ENCODE assay signal across 10 cellular contexts in the genomic region with DNA sequence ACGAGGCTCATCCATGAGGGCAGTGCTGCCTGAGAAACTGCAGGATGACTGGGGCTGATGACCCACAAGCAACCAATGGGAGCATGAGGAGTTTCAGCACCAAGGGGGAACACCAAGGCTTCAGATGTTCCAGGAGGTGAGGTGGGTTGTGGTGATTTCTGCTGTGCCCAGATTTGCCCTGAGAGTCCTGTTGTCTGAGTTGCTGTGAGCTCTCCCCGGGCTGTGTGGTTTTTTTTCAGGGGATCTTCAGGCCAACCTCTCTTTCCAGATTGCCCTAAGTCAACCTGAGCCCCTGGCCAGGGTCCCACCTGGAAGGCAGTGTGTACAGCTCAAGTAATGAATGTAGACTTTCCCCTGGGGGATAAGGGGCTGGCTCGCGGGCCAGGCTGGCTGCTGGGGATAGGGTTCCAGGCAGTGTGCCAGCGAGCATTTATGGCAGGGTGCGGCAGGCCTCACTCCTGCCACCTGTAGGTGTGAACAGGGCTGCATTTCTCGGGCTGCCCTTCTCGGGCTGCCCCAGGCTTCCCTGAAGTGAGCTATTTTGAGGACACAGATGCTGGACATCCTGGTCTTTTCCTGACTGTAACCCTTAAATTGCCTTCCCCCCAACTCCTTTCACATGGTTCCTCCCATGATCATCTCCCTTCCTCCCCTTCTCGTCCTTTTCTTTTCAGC. TPM values are rescaled to one million over a fixed set of nuclear protein-coding genes. Genes with fewer than 3 reads are reported as not detected.
A peak's percentile ranks its signal among the peaks of the same experiment; 100 is the strongest.
DNase-seq lines count a peak whose midpoint lies in the region; ATAC-seq, FAIRE-seq and TF ChIP-seq lines count a peak whose summit lies in the region.
"Had no signal": no experiment of that assay in that cellular context is flagged by ENCODE, and none has a peak within 500 bp of the region (broad histone marks: within the 10 kb centered on the region; RNA-seq: fewer than 3 reads in every experiment).

No MANE protein-coding gene starts in this region.

- peak; percentile 14 for TF ChIP-seq CTCF in AG04449 (IDR thresholded peaks at IDR 0.05; ENCODE audit: insufficient read depth, low read length, missing control alignments)
- peak; percentile 30 for TF ChIP-seq CTCF in cardiac fibroblast (IDR thresholded peaks at IDR 0.05; ENCODE audit: low read depth, low read length)

- H3K4me3 ChIP-seq in AG04449 (ENCODE audit: low read depth, low read length) (no peak overlapping the region), cardiac fibroblast (replicated peaks in 1 of 2; ENCODE audit: low read depth in 2 of 2, low read length in 2 of 2) (no peak overlapping the region)

- ATAC-seq in HG03342 (IDR thresholded peaks at IDR 0.05; ENCODE audit: unreplicated experiment) (no peak), GM19328 (IDR thresholded peaks at IDR 0.05; ENCODE audit: unreplicated experiment) (no peak)

- POLR2A ChIA-PET in AG04449 (lab: Yijun Ruan, JAX), result no interaction called here

- no peak for TF ChIP-seq POLR2A in GM12891 (IDR thresholded peaks at IDR 0.05; ENCODE audit: low read depth, low read length)

- CTCF ChIA-PET in AG04449 (lab: Yijun Ruan, JAX), result interaction anchor here (0.9 to 4.4 kb wide), 3 partner anchors 16 to 71 kb away, joined by 3 to 20 read pairs (median 5); no protein-coding TSS in a partner anchor

- FAIRE-seq in GM12891 (lab: Jason Lieb, UNC) (peak; percentile 13), GM19239 (lab: Jason Lieb, UNC) (no peak)

- no peak for DNase-seq in AG04449 (ENCODE audit: low read depth, low spot score)
- DNase-seq in GM12891 (ENCODE audit: insufficient read length, low spot score), result no peak
- peak; percentile 28 for DNase-seq in NCI-H226
- DNase-seq in cardiac fibroblast (ENCODE audit: low read depth in 2 of 2), result peak; percentile 3 to 32
- peak; percentile 24 for DNase-seq in mucosa of gallbladder (ENCODE audit: low spot score)
- no peak for DNase-seq in GM19239 (ENCODE audit: insufficient read length, low spot score)

TF ChIP-seq in GM12891, 5 proteins besides CTCF, POLR2A, EP300 and RAD21:
- TF ChIP-seq TAF1 (IDR thresholded peaks at IDR 0.05; ENCODE audit: low read depth, low read length), result no peak

RNA-seq across cellular contexts. Expression of a gene that starts 9.8 kb away (rescaled TPM):
- not detected for polyA plus RNA-seq in GM12891 (2012; ENCODE audit: low read depth, missing spikeins)
- not detected for total RNA-seq in mucosa of gallbladder
- total RNA-seq: skeletal muscle tissue had no signal
- polyA plus RNA-seq: adipose tissue had no signal

RNA-seq across cellular contexts. Expression of a gene that starts 40.7 kb away (rescaled TPM):
- polyA plus RNA-seq in GM12891 (2012; ENCODE audit: low read depth, missing spikeins), result not detected
- not detected for total RNA-seq in mucosa of gallbladder
- total RNA-seq: skeletal muscle tissue had no signal
- polyA plus RNA-seq: adipose tissue had no signal

RNA-seq across cellular contexts. Expression of a gene that starts 53.8 kb away (rescaled TPM):
- not detected for polyA plus RNA-seq in GM12891 (2012; ENCODE audit: low read depth, missing spikeins)
- 0.09 TPM for total RNA-seq in mucosa of gallbladder
- total RNA-seq: skeletal muscle tissue had no signal

Comparison
In these comparisons a context has a peak if more than half of its experiments do, and no peak if none do; other contexts are left out.
1. DNase-seq: peak in NCI-H226 (single experiment), cardiac fibroblast (2 of 2) and mucosa of gallbladder (single experiment); none in AG04449 (single experiment), GM12891 (single experiment) and GM19239 (single experiment).